Comparison of ENCODE assay signal across 9 cellular contexts in genomic region chr11:131668867-131669780, GRCh38.
DNase-seq lines count a peak whose midpoint lies in the region; ATAC-seq, FAIRE-seq and TF ChIP-seq lines count a peak whose summit lies in the region.
"Had no signal": no experiment of that assay in that cellular context is flagged by ENCODE, and none has a peak within 500 bp of the region (broad histone marks: within the 10 kb centered on the region; RNA-seq: fewer than 3 reads in every experiment).

No MANE protein-coding gene starts in this region.

- TF ChIP-seq CTCF in A549 (IDR thresholded peaks at IDR 0.05) (peak; percentile 22; the same call in 2 of the 3 replicates), GM12865 (IDR thresholded peaks at IDR 0.05; ENCODE audit: insufficient read depth, low read depth, low read length, missing control alignments) (peak; percentile 85), hepatocyte (IDR thresholded peaks at IDR 0.05; ENCODE audit: poor library complexity) (peak; percentile 62)

- H3K4me2 ChIP-seq in A549 (no peak overlapping the region), hepatocyte (no peak overlapping the region)

- POLR2A ChIA-PET in A549 (lab: Yijun Ruan, JAX), result no interaction called here

- H3K4me3 ChIP-seq in A549, result no peak overlapping the region
- H3K4me3 ChIP-seq in GM12865 (ENCODE audit: low read depth, low read length), result no peak overlapping the region
- no peak overlapping the region for H3K4me3 ChIP-seq in hepatocyte
- H3K4me3 ChIP-seq: tibial artery had no signal

- no peaks in the 10 kb centered on the region for H3K9me3 Mint-ChIP-seq in activated T-helper 17 cell treated with anti-CD3 and anti-CD28 coated beads, Interleukin-2, amount 50 U/mL, for 72 hours

- no peak overlapping the region for H3K4me3 Mint-ChIP-seq in activated T-helper 17 cell treated with anti-CD3 and anti-CD28 coated beads, Interleukin-2, amount 50 U/mL, for 72 hours

- H3K27ac ChIP-seq in A549, result no peak overlapping the region
- no peak overlapping the region for H3K27ac ChIP-seq in hepatocyte
- H3K27ac ChIP-seq: tibial artery had no signal

- ATAC-seq in A549, result peak in 1 of 2 experiments; percentile 87; a peak in 3 of 6 replicates
- ATAC-seq in HG02623 (IDR thresholded peaks at IDR 0.05; ENCODE audit: unreplicated experiment), result peak; percentile 83
- ATAC-seq in activated T-helper 17 cell treated with anti-CD3 and anti-CD28 coated beads, Interleukin-2, amount 50 U/mL, for 72 hours (replicated peaks), result peak; percentile 44

- no peaks in the 10 kb centered on the region for H3K9me3 ChIP-seq in A549
- no peaks in the 10 kb centered on the region for H3K9me3 ChIP-seq in hepatocyte (ENCODE audit: low read depth)
- H3K9me3 ChIP-seq: tibial artery had no signal

- no peak for TF ChIP-seq EP300 in A549 (IDR thresholded peaks at IDR 0.05)

- DNase-seq in A549 (ENCODE audit: low read depth in 1 of 2, low spot score in 1 of 2) (peak; percentile 42 to 49), GM12865 (ENCODE audit: low read depth) (peak; percentile 56), NCI-H460 (ENCODE audit: extremely low read depth, low read depth) (peak; percentile 30), hepatocyte (ENCODE audit: low spot score) (peak; percentile 73), NCI-H1092 (lab: John Stamatoyannopoulos, UW) (no peak)
- DNase-seq in stimulated activated CD8-positive, alpha-beta memory T cell treated with anti-CD3 and anti-CD28 coated beads, Interleukin-12 subunit alpha, Interleukin-12 subunit beta, amount 100 ng/mL, for 24 hours (ENCODE audit: extremely low read depth), result peak; percentile 23

- CTCF ChIA-PET in A549 (lab: Yijun Ruan, JAX), result interaction anchor here (1.2 to 2.3 kb wide), 2 partner anchors 11 to 605 kb away, joined by 6 to 9 read pairs; no protein-coding TSS in a partner anchor

- H3K27me3 ChIP-seq in hepatocyte, result peaks cover 6% of the 10 kb centered on the region

- no peaks in the 10 kb centered on the region for H3K27me3 Mint-ChIP-seq in activated T-helper 17 cell treated with anti-CD3 and anti-CD28 coated beads, Interleukin-2, amount 50 U/mL, for 72 hours

- TF ChIP-seq POLR2A in A549 (IDR thresholded peaks at IDR 0.05; ENCODE audit: low read length), result no peak

- WGBS in A549 (ENCODE audit: missing lambda C conversion rate), result 28% methylated on average over 11 of the region's 11 CpGs
- WGBS in hepatocyte (ENCODE audit: low lambda C conversion rate, missing lambda C conversion rate), result 41% methylated on average over 11 of the region's 11 CpGs

- no peaks in the 10 kb centered on the region for H4K20me1 ChIP-seq in hepatocyte (ENCODE audit: insufficient read depth, poor library complexity, severe bottlenecking)

- no peaks in the 10 kb centered on the region for H3K79me2 ChIP-seq in hepatocyte

- H3K36me3 ChIP-seq in hepatocyte (replicated peaks; ENCODE audit: insufficient read depth, low read depth), result no peaks in the 10 kb centered on the region
- H3K36me3 ChIP-seq: tibial artery had no signal

- no peak overlapping the region for H3K27ac Mint-ChIP-seq in activated T-helper 17 cell treated with anti-CD3 and anti-CD28 coated beads, Interleukin-2, amount 50 U/mL, for 72 hours

- H2AFZ ChIP-seq in hepatocyte, result no peak overlapping the region

- TF ChIP-seq RAD21 in A549 (conservative IDR thresholded peaks at IDR 0.05 in 1 of 2, IDR thresholded peaks at IDR 0.05 in 1 of 2), result no peak

- H3K4me1 ChIP-seq in A549 (no peaks in the 10 kb centered on the region), hepatocyte (ENCODE audit: insufficient read depth) (no peaks in the 10 kb centered on the region)
- H3K4me1 ChIP-seq: tibial artery had no signal

- H3K4me1 Mint-ChIP-seq in activated T-helper 17 cell treated with anti-CD3 and anti-CD28 coated beads, Interleukin-2, amount 50 U/mL, for 72 hours, result peaks cover 4% of the 10 kb centered on the region

- H3K9me2 ChIP-seq in hepatocyte (replicated peaks; ENCODE audit: insufficient read depth), result no peaks in the 10 kb centered on the region

- no peaks in the 10 kb centered on the region for H3K36me3 Mint-ChIP-seq in activated T-helper 17 cell treated with anti-CD3 and anti-CD28 coated beads, Interleukin-2, amount 50 U/mL, for 72 hours (ENCODE audit: low read depth)

- no peak for FAIRE-seq in A549 (lab: Jason Lieb, UNC)

TF ChIP-seq in A549, 52 proteins besides CTCF, POLR2A, EP300 and RAD21:
- TF ChIP-seq CBX2 (IDR thresholded peaks at IDR 0.05; ENCODE audit: borderline replicate concordance, low read depth) (no peak), GATA3 (IDR thresholded peaks at IDR 0.05; ENCODE audit: borderline replicate concordance) (no peak), JUN (IDR thresholded peaks at IDR 0.05) (no peak), MYC (IDR thresholded peaks at IDR 0.05; ENCODE audit: borderline replicate concordance, low read length) (no peak), MAZ (IDR thresholded peaks at IDR 0.05; ENCODE audit: borderline replicate concordance, low read depth, low read length) (no peak), ELK1 (IDR thresholded peaks at IDR 0.05; ENCODE audit: low read depth, low read length) (no peak), RARB (CRISPR knock-in tag; IDR thresholded peaks at IDR 0.05) (no peak), MAX (IDR thresholded peaks at IDR 0.05) (no peak), ATOH8 (CRISPR knock-in tag; IDR thresholded peaks at IDR 0.05; ENCODE audit: low read depth) (no peak), EHMT2 (IDR thresholded peaks at IDR 0.05; ENCODE audit: low read depth) (no peak), SREBF2 (IDR thresholded peaks at IDR 0.05) (no peak)

Comparison
In these comparisons a context has a peak if more than half of its experiments do, and no peak if none do; other contexts are left out.
1. CTCF ChIP-seq: peak in every context shown above with its lines; median percentile 85 in GM12865; 62 in hepatocyte; 22 in A549.